In the genomic region with DNA sequence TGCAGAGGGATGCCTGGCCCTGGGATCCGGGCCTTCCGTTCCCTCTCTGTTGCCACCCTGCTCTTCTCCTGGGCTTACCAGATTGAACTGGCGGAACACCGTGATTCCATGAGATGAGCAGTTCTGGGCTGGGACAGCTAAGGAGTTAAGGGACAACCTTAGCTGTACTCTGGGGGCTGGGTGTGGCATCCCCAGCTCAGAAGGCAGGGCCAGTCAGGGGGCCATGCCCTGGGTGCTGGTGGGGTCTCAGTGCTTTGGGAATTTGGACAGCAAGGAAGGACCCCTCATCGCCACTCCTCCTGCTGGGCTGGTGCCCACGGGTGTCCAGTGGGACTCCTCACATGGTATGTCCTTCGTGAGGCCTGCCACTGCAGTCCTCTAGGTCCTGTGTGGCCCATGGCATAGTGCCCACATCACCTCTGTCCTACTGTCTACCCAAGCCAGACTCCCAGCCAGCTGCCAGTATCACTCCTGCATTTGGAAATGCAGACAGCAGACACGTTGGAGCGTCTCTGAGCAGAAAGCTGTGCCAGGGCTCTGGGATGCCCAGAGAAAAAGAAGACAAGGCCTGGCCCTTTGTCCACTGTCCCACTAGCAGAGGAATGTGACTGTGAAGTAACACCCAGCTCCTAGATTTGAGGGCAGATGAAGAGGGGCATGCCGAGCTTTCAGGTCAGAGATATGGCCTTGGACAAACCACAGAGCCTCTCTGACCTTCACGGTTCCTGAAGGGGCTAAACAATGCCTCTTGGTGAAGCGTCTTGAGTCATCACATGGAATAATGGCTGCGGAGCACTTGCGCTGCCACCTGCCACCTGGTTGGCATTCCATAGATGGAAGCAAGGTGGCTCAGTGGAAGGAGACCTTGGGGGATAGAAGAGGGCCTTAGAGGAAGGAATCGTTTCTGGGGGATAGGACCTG, we compare ENCODE assay signal across 26 cellular contexts. TPM values are rescaled to one million over a fixed set of nuclear protein-coding genes. Genes with fewer than 3 reads are reported as not detected.
A peak's percentile ranks its signal among the peaks of the same experiment; 100 is the strongest.
DNase-seq lines count a peak whose midpoint lies in the region; ATAC-seq and TF ChIP-seq lines count a peak whose summit lies in the region.
"Had no signal": no experiment of that assay in that cellular context is flagged by ENCODE, and none has a peak within 500 bp of the region (broad histone marks: within the 10 kb centered on the region; RNA-seq: fewer than 3 reads in every experiment).

No MANE protein-coding gene starts in this region.

- no peak overlapping the region for H2AK5ac ChIP-seq in H9 (ENCODE audit: insufficient read length, low read length)

- no peak overlapping the region for H2BK20ac ChIP-seq in H9 (ENCODE audit: low read depth, low read length, poor library complexity, severe bottlenecking)

- intact Hi-C loops in Right ventricle myocardium inferior (cut with DNase I) (loop anchor here (5.0 kb wide), 1 partner anchor 37 kb away; no protein-coding TSS in a partner anchor), sigmoid colon (cut with DNase I) (no loop called here)

- no peak overlapping the region for H3K56ac ChIP-seq in H9 (ENCODE audit: insufficient read length, low read depth, low read length)

- DNase-seq in H9 = no peak
- DNase-seq in Right ventricle myocardium inferior (ENCODE audit: missing footprints) = peak; percentile 78
- peak; percentile 64 for DNase-seq in sigmoid colon
- DNase-seq in NCI-H446 (lab: John Stamatoyannopoulos, UW) = no peak
- DNase-seq in activated gamma-delta T cell treated with Interleukin-2 at 50 U/mL for 16 hours = no peak
- no peak for DNase-seq in activated naive CD4-positive, alpha-beta T cell treated with Interleukin-2 at 50 U/mL for 16 hours
- DNase-seq: activated CD4-positive, alpha-beta memory T cell treated with anti-CD3 and anti-CD28 coated beads, Interleukin-2, amount 10 ng/mL, durations not matched to agents 7 days and 5 days; activated naive CD8-positive, alpha-beta T cell treated with anti-CD3 and anti-CD28 coated beads, Interleukin-2, amount 50 U/mL, for 24 hours; CD8-positive, alpha-beta T cell; endodermal cell; esophagus squamous epithelium; HFFc6; KG1; NCI-H1436 treated with DMSO at 0.1 percent for 48 hours; NCI-H524 treated with DMSO at 0.1 percent for 48 hours; stimulated activated CD4-positive, alpha-beta T cell treated with anti-CD3 and anti-CD28 coated beads, Interleukin-4, amount 100 ng/mL, for 24 hours; stimulated activated naive CD4-positive, alpha-beta T cell; T-cell had no signal

- H3K27ac ChIP-seq in H9 (ENCODE audit: insufficient read length, low read depth, low read length) (no peak overlapping the region), layer of hippocampus (ENCODE audit: low read depth, low read length) (peak overlapping the region; percentile 66), sigmoid colon (peak overlapping the region in 1 of 4 donors; percentile 65)
- H3K27ac ChIP-seq: esophagus squamous epithelium, SJSA1 had no signal

- ATAC-seq in Right ventricle myocardium inferior (peak; percentile 76), GM21423 (IDR thresholded peaks at IDR 0.05; ENCODE audit: unreplicated experiment) (no peak)
- ATAC-seq: activated naive CD8-positive, alpha-beta T cell treated with anti-CD3 and anti-CD28 coated beads, Interleukin-2, amount 50 U/mL, for 24 hours; CD8-positive, alpha-beta T cell; Panc1; T-cell had no signal

- H2BK15ac ChIP-seq in H9 (ENCODE audit: low read depth, low read length) = no peak overlapping the region

- no peak overlapping the region for H3K14ac ChIP-seq in H9 (ENCODE audit: insufficient read depth, low read length)

- TF ChIP-seq POLR2A in sigmoid colon (IDR thresholded peaks at IDR 0.05) = no peak

- no peak overlapping the region for H3K4me3 Mint-ChIP-seq in H9
- H3K4me3 Mint-ChIP-seq: activated CD4-positive, alpha-beta memory T cell treated with anti-CD3 and anti-CD28 coated beads, Interleukin-2, amount 10 ng/mL, durations not matched to agents 7 days and 5 days; activated naive CD8-positive, alpha-beta T cell treated with anti-CD3 and anti-CD28 coated beads, Interleukin-2, amount 50 U/mL, for 24 hours; brain; CD8-positive, alpha-beta T cell; endodermal cell; HFFc6; T-cell had no signal

- H3K36me3 ChIP-seq in sigmoid colon = peaks cover 0 to 7% (median 0%) of the 10 kb centered on the region in 4 donors
- H3K36me3 ChIP-seq: esophagus squamous epithelium had no signal

- H3K27me3 Mint-ChIP-seq in H9 (ENCODE audit: low read depth) = no peaks in the 10 kb centered on the region
- H3K27me3 Mint-ChIP-seq: activated CD4-positive, alpha-beta memory T cell treated with anti-CD3 and anti-CD28 coated beads, Interleukin-2, amount 10 ng/mL, durations not matched to agents 7 days and 5 days; brain had no signal

- no peaks in the 10 kb centered on the region for H3K27me3 ChIP-seq in H9 (ENCODE audit: insufficient read depth, low read length)
- no peaks in the 10 kb centered on the region for H3K27me3 ChIP-seq in layer of hippocampus (ENCODE audit: control insufficient read depth, insufficient read depth, low read length)
- no peaks in the 10 kb centered on the region for H3K27me3 ChIP-seq in sigmoid colon
- H3K27me3 ChIP-seq: esophagus squamous epithelium, SJSA1, tibial nerve had no signal

- H3K4me2 ChIP-seq in H9 (ENCODE audit: insufficient read depth, insufficient read length, low read length) = no peak overlapping the region

- peak overlapping the region in 2 of 3 experiments; percentile 59 to 81; a peak in 3 of 7 replicates for H3K27ac Mint-ChIP-seq in H9
- H3K27ac Mint-ChIP-seq: activated CD4-positive, alpha-beta memory T cell treated with anti-CD3 and anti-CD28 coated beads, Interleukin-2, amount 10 ng/mL, durations not matched to agents 7 days and 5 days; activated naive CD8-positive, alpha-beta T cell treated with anti-CD3 and anti-CD28 coated beads, Interleukin-2, amount 50 U/mL, for 24 hours; CD8-positive, alpha-beta T cell; endodermal cell; T-cell had no signal

- no peaks in the 10 kb centered on the region for H3K79me1 ChIP-seq in H9 (ENCODE audit: insufficient read depth, low read depth, low read length, poor library complexity, severe bottlenecking)

- WGBS in H9 (ENCODE audit: extremely low coverage, insufficient read length, low lambda C conversion rate) = no CpG with 5 or more reads among the region's 15 CpGs
- WGBS in sigmoid colon, 2 donors = 90 to 93% methylated on average over 15 of the region's 15 CpGs

- no peak overlapping the region for H3K23ac ChIP-seq in H9 (ENCODE audit: insufficient read length, low read depth, low read length)

- H3K4me3 ChIP-seq in sigmoid colon = no peak overlapping the region
- H3K4me3 ChIP-seq: coronary artery, esophagus squamous epithelium, SJSA1, tibial nerve had no signal

- H4K5ac ChIP-seq in H9 (ENCODE audit: insufficient read length, low read depth, low read length) = no peak overlapping the region

- no peaks in the 10 kb centered on the region for H3K23me2 ChIP-seq in H9 (ENCODE audit: insufficient read length, low read depth, low read length, poor library complexity, severe bottlenecking)

- H3K4ac ChIP-seq in H9 (ENCODE audit: low read depth, low read length) = no peak overlapping the region

- no peak overlapping the region for H4K8ac ChIP-seq in H9 (replicated peaks; ENCODE audit: insufficient read length, low read depth, low read length)

- H3K9me3 ChIP-seq in H9 (ENCODE audit: control insufficient read depth, low read depth, low read length) = no peaks in the 10 kb centered on the region
- no peaks in the 10 kb centered on the region for H3K9me3 ChIP-seq in sigmoid colon
- H3K9me3 ChIP-seq: esophagus squamous epithelium, SJSA1, tibial nerve had no signal

- no peaks in the 10 kb centered on the region for H3K9me3 Mint-ChIP-seq in H9
- H3K9me3 Mint-ChIP-seq: activated CD4-positive, alpha-beta memory T cell treated with anti-CD3 and anti-CD28 coated beads, Interleukin-2, amount 10 ng/mL, durations not matched to agents 7 days and 5 days; activated naive CD8-positive, alpha-beta T cell treated with anti-CD3 and anti-CD28 coated beads, Interleukin-2, amount 50 U/mL, for 24 hours; CD8-positive, alpha-beta T cell; endodermal cell; HFFc6; T-cell had no signal

- peaks cover 15 to 36% of the 10 kb centered on the region in 2 experiments for H3K4me1 Mint-ChIP-seq in H9
- H3K4me1 Mint-ChIP-seq: activated CD4-positive, alpha-beta memory T cell treated with anti-CD3 and anti-CD28 coated beads, Interleukin-2, amount 10 ng/mL, durations not matched to agents 7 days and 5 days; activated naive CD8-positive, alpha-beta T cell treated with anti-CD3 and anti-CD28 coated beads, Interleukin-2, amount 50 U/mL, for 24 hours; T-cell had no signal

- no peak overlapping the region for H2AFZ ChIP-seq in H9 (ENCODE audit: low read length)

- no peak overlapping the region for H2BK120ac ChIP-seq in H9 (ENCODE audit: low read depth, low read length, poor library complexity, severe bottlenecking)

- H4K91ac ChIP-seq in H9 (ENCODE audit: insufficient read length, low read depth, low read length) = no peak overlapping the region

- H3K18ac ChIP-seq in H9 (ENCODE audit: insufficient read length, low read depth, low read length) = no peak overlapping the region

- H3K36me3 Mint-ChIP-seq in H9 (ENCODE audit: insufficient read depth in 1 of 3, low read depth in 3 of 3) = peaks cover 0 to 1% (median 0%) of the 10 kb centered on the region in 3 experiments; a peak in 2 of 7 replicates
- H3K36me3 Mint-ChIP-seq: CD8-positive, alpha-beta T cell; T-cell had no signal

- H3K4me1 ChIP-seq in H9 (ENCODE audit: insufficient read depth, low read length) (no peaks in the 10 kb centered on the region), sigmoid colon (peaks cover 0 to 54% (median 24%) of the 10 kb centered on the region in 4 donors)

- no peak overlapping the region for H2BK12ac ChIP-seq in H9 (ENCODE audit: insufficient read length, low read depth, low read length)

- no peaks in the 10 kb centered on the region for H3K79me2 ChIP-seq in H9 (ENCODE audit: insufficient read depth, low read length)

- no peak for TF ChIP-seq EP300 in sigmoid colon (IDR thresholded peaks at IDR 0.05)

- TF ChIP-seq CTCF in H9 (conservative IDR thresholded peaks at IDR 0.05) (no peak), sigmoid colon (IDR thresholded peaks at IDR 0.05) (no peak)

- H3K9ac ChIP-seq in H9 (ENCODE audit: extremely low read depth, insufficient read length, low read length) = no peak overlapping the region

- no peaks in the 10 kb centered on the region for H4K20me1 ChIP-seq in H9 (ENCODE audit: control insufficient read depth, insufficient read depth, insufficient read length)

- H2BK5ac ChIP-seq in H9 (ENCODE audit: insufficient read length, low read length) = no peak overlapping the region

- H3T11ph ChIP-seq in H9 (ENCODE audit: low read length) = no peak overlapping the region

RNA-seq across cellular contexts. Expression of a gene that starts 12.2 kb away (rescaled TPM):
- 10.6 and 10.9 TPM in 2 replicates for total RNA-seq in H9 (2021)
- 396 TPM for total RNA-seq in Right ventricle myocardium inferior
- total RNA-seq in sigmoid colon = 10 to 100 TPM; 24.4 to 36.8 (median 30.0) TPM
- 10 to 100 TPM in 1 of 3 donors, 1 to 10 TPM in 2; 3.5 to 14.8 (median 7.2) TPM for polyA plus RNA-seq in sigmoid colon
- total RNA-seq: activated CD4-positive, alpha-beta memory T cell treated with anti-CD3 and anti-CD28 coated beads, Interleukin-2, amount 10 ng/mL, durations not matched to agents 7 days and 5 days; CD8-positive, alpha-beta T cell had no signal

RNA-seq across cellular contexts. Expression of a gene that starts 30.9 kb away (rescaled TPM):
- total RNA-seq in H9 (2021) = not detected in 2 replicates
- total RNA-seq in Right ventricle myocardium inferior = not detected
- total RNA-seq in sigmoid colon = not detected
- polyA plus RNA-seq in sigmoid colon = under 1 TPM in 1 of 3 donors, not detected in 2; 0.23 TPM
- total RNA-seq: A172, HFFc6, tibial nerve had no signal

Comparison
In these comparisons a context has a peak if more than half of its experiments do, and no peak if none do; other contexts are left out.
1. DNase-seq: peak in Right ventricle myocardium inferior (single experiment) and sigmoid colon (single experiment); none in H9 (single experiment), NCI-H446 (0 of 2), activated gamma-delta T cell treated with Interleukin-2 at 50 U/mL for 16 hours (single experiment) and activated naive CD4-positive, alpha-beta T cell treated with Interleukin-2 at 50 U/mL for 16 hours (single experiment).
2. RNA of a gene that starts 12.2 kb away (total RNA-seq): 396 TPM in Right ventricle myocardium inferior (single experiment); 24.4 to 36.8 TPM in sigmoid colon and 10.6 to 10.9 TPM in H9; every median in the first group is over 10 times any median in the second.